Comparison of ENCODE assay signal across 8 cellular contexts in genomic region chr3:39707314-39707909, GRCh38.
DNase-seq lines count a peak whose midpoint lies in the region; ATAC-seq and TF ChIP-seq lines count a peak whose summit lies in the region.

No MANE protein-coding gene starts in this region.

- TF ChIP-seq CTCF in glutamatergic neuron (IDR thresholded peaks at IDR 0.05; ENCODE audit: partially characterized antibody, unreplicated experiment) (peak; percentile 88), tibial nerve (IDR thresholded peaks at IDR 0.05) (peak; percentile 42 to 58 (median 49))

- no peaks in the 10 kb centered on the region for H3K27me3 ChIP-seq in tibial nerve

- no peak for TF ChIP-seq POLR2A in tibial nerve (IDR thresholded peaks at IDR 0.05)

- no peaks in the 10 kb centered on the region for H3K4me1 Mint-ChIP-seq in glutamatergic neuron (ENCODE audit: low read depth, unreplicated experiment)

- H3K9me3 ChIP-seq in tibial nerve, result no peaks in the 10 kb centered on the region

- no peak overlapping the region for H3K27ac Mint-ChIP-seq in glutamatergic neuron (ENCODE audit: unreplicated experiment)

- H3K36me3 ChIP-seq in tibial nerve, result no peaks in the 10 kb centered on the region

- ATAC-seq in HG02588 (IDR thresholded peaks at IDR 0.05; ENCODE audit: unreplicated experiment) (peak; percentile 62), GM21529 (IDR thresholded peaks at IDR 0.05; ENCODE audit: unreplicated experiment) (no peak)

- H3K4me1 ChIP-seq in tibial nerve, result no peaks in the 10 kb centered on the region

- no peak for TF ChIP-seq EP300 in tibial nerve (IDR thresholded peaks at IDR 0.05)

- 18% methylated on average over 5 of the region's 5 CpGs for WGBS in tibial nerve, 2 donors

- no peaks in the 10 kb centered on the region for H3K36me3 Mint-ChIP-seq in glutamatergic neuron (ENCODE audit: unreplicated experiment)

- H3K9me3 Mint-ChIP-seq in glutamatergic neuron (ENCODE audit: unreplicated experiment), result no peaks in the 10 kb centered on the region

- H3K27ac ChIP-seq in tibial nerve, result no peak overlapping the region

- no peak overlapping the region for H3K4me3 Mint-ChIP-seq in glutamatergic neuron (ENCODE audit: unreplicated experiment)

- DNase-seq in NCI-H2171 treated with DMSO at 0.1 percent for 48 hours (lab: John Stamatoyannopoulos, UW) (peak; percentile 51), NCI-H2171 (lab: John Stamatoyannopoulos, UW) (no peak), SKM-1 (lab: John Stamatoyannopoulos, UW; ENCODE audit: unreplicated experiment) (peak; percentile 39), glutamatergic neuron (no peak), tibial nerve (ENCODE audit: low spot score in 2 of 2) (peak in 1 of 2 donors; percentile 53), HK-2 (ENCODE audit: unreplicated experiment) (no peak)

- H3K27me3 Mint-ChIP-seq in glutamatergic neuron (ENCODE audit: unreplicated experiment), result no peaks in the 10 kb centered on the region

- no peak overlapping the region for H3K4me3 ChIP-seq in tibial nerve

Comparison
In these comparisons a context has a peak if more than half of its experiments do, and no peak if none do; other contexts are left out.
1. DNase-seq: peak in NCI-H2171 treated with DMSO at 0.1 percent for 48 hours (single experiment) and SKM-1 (single experiment); none in NCI-H2171 (single experiment), glutamatergic neuron (single experiment) and HK-2 (single experiment).